ENCODE assay signal across 1 cellular context in the genomic region with DNA sequence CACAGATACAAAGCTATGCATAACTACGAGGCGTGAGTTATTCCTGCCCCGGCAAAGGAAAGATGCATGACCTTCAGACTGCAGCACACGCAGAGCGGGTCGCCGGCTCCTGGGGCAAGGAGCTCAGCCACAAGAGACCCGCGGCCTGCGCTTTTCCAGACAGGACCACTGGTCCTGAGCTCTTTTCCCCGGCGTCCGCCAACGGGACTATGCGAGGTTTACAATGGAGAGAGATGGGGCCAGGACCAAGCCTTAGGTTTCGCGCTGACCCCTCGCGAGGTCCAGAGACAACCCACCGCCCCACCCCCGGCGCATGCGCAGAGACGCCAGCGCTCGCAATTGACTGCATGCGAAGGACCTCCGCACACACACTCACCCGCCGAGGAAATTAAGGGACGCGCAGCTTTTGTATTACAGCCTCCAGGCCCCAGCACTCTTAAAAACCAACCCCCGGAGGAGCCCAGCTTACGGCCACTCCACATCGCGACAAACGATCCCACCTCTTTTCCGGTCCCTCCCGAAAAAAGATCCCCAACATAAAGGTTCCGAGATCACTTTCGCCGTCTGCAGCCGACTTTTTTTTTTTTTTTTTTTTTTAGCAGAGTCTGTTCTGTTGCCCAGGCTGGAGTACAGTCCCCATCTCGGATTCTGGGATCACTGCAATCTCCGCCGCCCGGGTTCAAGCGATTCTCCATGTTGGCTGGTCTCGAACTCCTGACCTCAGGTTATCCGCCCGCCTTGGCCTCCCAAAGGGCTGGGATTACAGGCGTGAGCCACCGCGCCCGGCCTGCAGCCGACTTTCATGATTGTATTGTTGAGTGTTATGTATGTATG.
TF ChIP-seq lines count a peak whose summit lies in the region.

A gene with protein sequence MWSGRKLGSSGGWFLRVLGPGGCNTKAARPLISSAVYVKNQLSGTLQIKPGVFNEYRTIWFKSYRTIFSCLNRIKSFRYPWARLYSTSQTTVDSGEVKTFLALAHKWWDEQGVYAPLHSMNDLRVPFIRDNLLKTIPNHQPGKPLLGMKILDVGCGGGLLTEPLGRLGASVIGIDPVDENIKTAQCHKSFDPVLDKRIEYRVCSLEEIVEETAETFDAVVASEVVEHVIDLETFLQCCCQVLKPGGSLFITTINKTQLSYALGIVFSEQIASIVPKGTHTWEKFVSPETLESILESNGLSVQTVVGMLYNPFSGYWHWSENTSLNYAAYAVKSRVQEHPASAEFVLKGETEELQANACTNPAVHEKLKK (minus strand): TSS at position 498 of the 834 bp plus-strand sequence. CDS start 16 bp downstream, at position 482.

TF ChIP-seq in K562, 482 proteins besides CTCF, POLR2A, EP300 and RAD21 (continued from another document and continues in another):
- no peak for TF ChIP-seq BRF2 (IDR thresholded peaks at IDR 0.05; ENCODE audit: borderline replicate concordance, insufficient read depth, insufficient read length)
- TF ChIP-seq RHOXF2B (CRISPR knock-in tag; conservative IDR thresholded peaks at IDR 0.05) = no peak
- TF ChIP-seq ZNF212 (CRISPR knock-in tag; IDR thresholded peaks at IDR 0.05) = no peak
- TF ChIP-seq TOE1 (IDR thresholded peaks at IDR 0.05; ENCODE audit: borderline replicate concordance) = no peak
- no peak for TF ChIP-seq TOE1 (CRISPR knock-in tag; IDR thresholded peaks at IDR 0.05; ENCODE audit: borderline replicate concordance, low read depth)
- TF ChIP-seq RBM14 (IDR thresholded peaks at IDR 0.05; ENCODE audit: borderline replicate concordance, insufficient read depth, low read depth, low read length) = no peak
- TF ChIP-seq, protein P1, sequence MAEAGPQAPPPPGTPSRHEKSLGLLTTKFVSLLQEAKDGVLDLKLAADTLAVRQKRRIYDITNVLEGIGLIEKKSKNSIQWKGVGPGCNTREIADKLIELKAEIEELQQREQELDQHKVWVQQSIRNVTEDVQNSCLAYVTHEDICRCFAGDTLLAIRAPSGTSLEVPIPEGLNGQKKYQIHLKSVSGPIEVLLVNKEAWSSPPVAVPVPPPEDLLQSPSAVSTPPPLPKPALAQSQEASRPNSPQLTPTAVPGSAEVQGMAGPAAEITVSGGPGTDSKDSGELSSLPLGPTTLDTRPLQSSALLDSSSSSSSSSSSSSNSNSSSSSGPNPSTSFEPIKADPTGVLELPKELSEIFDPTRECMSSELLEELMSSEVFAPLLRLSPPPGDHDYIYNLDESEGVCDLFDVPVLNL (CRISPR knock-in tag; IDR thresholded peaks at IDR 0.05; ENCODE audit: low read depth) = no peak
- TF ChIP-seq ZNF551 (CRISPR knock-in tag; IDR thresholded peaks at IDR 0.05) = no peak
- peak; percentile 89 for TF ChIP-seq HLTF (IDR thresholded peaks at IDR 0.05)
- no peak for TF ChIP-seq ZSCAN29 (IDR thresholded peaks at IDR 0.05)
- 0 out of 2 replicates have a peak, but pooled peaks have one; percentile 46 for TF ChIP-seq SMARCA5 (IDR thresholded peaks at IDR 0.05)
- no peak for TF ChIP-seq HDAC8 (tag; IDR thresholded peaks at IDR 0.05)
- TF ChIP-seq SMAD2 (IDR thresholded peaks at IDR 0.05; ENCODE audit: low read depth, low read length) = no peak
- no peak for TF ChIP-seq PHB2 (IDR thresholded peaks at IDR 0.05; ENCODE audit: low read depth)
- no peak for TF ChIP-seq BRF1 (IDR thresholded peaks at IDR 0.05; ENCODE audit: borderline replicate concordance, extremely low read depth, insufficient read length)
- TF ChIP-seq EWSR1 (IDR thresholded peaks at IDR 0.05; ENCODE audit: borderline replicate concordance, low read depth, partially characterized antibody) = no peak
- no peak for TF ChIP-seq ZNF134 (CRISPR knock-in tag; conservative IDR thresholded peaks at IDR 0.05)
- TF ChIP-seq, protein P2, sequence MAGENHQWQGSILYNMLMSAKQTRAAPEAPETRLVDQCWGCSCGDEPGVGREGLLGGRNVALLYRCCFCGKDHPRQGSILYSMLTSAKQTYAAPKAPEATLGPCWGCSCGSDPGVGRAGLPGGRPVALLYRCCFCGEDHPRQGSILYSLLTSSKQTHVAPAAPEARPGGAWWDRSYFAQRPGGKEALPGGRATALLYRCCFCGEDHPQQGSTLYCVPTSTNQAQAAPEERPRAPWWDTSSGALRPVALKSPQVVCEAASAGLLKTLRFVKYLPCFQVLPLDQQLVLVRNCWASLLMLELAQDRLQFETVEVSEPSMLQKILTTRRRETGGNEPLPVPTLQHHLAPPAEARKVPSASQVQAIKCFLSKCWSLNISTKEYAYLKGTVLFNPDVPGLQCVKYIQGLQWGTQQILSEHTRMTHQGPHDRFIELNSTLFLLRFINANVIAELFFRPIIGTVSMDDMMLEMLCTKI (IDR thresholded peaks at IDR 0.05; ENCODE audit: partially characterized antibody) = no peak
- TF ChIP-seq ZNF133 (CRISPR knock-in tag; IDR thresholded peaks at IDR 0.05) = no peak
- TF ChIP-seq, protein P3, sequence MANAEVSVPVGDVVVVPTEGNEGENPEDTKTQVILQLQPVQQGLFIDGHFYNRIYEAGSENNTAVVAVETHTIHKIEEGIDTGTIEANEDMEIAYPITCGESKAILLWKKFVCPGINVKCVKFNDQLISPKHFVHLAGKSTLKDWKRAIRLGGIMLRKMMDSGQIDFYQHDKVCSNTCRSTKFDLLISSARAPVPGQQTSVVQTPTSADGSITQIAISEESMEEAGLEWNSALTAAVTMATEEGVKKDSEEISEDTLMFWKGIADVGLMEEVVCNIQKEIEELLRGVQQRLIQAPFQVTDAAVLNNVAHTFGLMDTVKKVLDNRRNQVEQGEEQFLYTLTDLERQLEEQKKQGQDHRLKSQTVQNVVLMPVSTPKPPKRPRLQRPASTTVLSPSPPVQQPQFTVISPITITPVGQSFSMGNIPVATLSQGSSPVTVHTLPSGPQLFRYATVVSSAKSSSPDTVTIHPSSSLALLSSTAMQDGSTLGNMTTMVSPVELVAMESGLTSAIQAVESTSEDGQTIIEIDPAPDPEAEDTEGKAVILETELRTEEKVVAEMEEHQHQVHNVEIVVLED (CRISPR knock-in tag; IDR thresholded peaks at IDR 0.05) = no peak
- TF ChIP-seq FOXA1 (IDR thresholded peaks at IDR 0.05; ENCODE audit: borderline replicate concordance) = no peak
- TF ChIP-seq MCM3 (IDR thresholded peaks at IDR 0.05) = no peak
- TF ChIP-seq ZNF76 (CRISPR knock-in tag; IDR thresholded peaks at IDR 0.05; ENCODE audit: borderline replicate concordance) = no peak
- TF ChIP-seq ZNF12 (CRISPR knock-in tag; IDR thresholded peaks at IDR 0.05) = no peak
- TF ChIP-seq HNRNPK (IDR thresholded peaks at IDR 0.05; ENCODE audit: low read depth, low read length, poor library complexity, severe bottlenecking) = no peak
- TF ChIP-seq ESRRB (CRISPR knock-in tag; IDR thresholded peaks at IDR 0.05; ENCODE audit: borderline replicate concordance) = no peak
- TF ChIP-seq CREB5 (CRISPR knock-in tag; IDR thresholded peaks at IDR 0.05) = no peak
- TF ChIP-seq CHAMP1 (IDR thresholded peaks at IDR 0.05) = peak; percentile 75; the same call in 1 of the 2 replicates
- no peak for TF ChIP-seq STAT5B (CRISPR knock-in tag; IDR thresholded peaks at IDR 0.05)
- no peak for TF ChIP-seq POLR3G (IDR thresholded peaks at IDR 0.05; ENCODE audit: extremely low read depth, insufficient read length, insufficient replicate concordance)
- no peak for TF ChIP-seq POLR3A (IDR thresholded peaks at IDR 0.05; ENCODE audit: borderline replicate concordance, extremely low read depth, insufficient read depth, insufficient read length)
- no peak for TF ChIP-seq FOXP1 (CRISPR knock-in tag; IDR thresholded peaks at IDR 0.05)
- TF ChIP-seq IFI16 (CRISPR knock-in tag; IDR thresholded peaks at IDR 0.05) = no peak
- TF ChIP-seq, protein P4, sequence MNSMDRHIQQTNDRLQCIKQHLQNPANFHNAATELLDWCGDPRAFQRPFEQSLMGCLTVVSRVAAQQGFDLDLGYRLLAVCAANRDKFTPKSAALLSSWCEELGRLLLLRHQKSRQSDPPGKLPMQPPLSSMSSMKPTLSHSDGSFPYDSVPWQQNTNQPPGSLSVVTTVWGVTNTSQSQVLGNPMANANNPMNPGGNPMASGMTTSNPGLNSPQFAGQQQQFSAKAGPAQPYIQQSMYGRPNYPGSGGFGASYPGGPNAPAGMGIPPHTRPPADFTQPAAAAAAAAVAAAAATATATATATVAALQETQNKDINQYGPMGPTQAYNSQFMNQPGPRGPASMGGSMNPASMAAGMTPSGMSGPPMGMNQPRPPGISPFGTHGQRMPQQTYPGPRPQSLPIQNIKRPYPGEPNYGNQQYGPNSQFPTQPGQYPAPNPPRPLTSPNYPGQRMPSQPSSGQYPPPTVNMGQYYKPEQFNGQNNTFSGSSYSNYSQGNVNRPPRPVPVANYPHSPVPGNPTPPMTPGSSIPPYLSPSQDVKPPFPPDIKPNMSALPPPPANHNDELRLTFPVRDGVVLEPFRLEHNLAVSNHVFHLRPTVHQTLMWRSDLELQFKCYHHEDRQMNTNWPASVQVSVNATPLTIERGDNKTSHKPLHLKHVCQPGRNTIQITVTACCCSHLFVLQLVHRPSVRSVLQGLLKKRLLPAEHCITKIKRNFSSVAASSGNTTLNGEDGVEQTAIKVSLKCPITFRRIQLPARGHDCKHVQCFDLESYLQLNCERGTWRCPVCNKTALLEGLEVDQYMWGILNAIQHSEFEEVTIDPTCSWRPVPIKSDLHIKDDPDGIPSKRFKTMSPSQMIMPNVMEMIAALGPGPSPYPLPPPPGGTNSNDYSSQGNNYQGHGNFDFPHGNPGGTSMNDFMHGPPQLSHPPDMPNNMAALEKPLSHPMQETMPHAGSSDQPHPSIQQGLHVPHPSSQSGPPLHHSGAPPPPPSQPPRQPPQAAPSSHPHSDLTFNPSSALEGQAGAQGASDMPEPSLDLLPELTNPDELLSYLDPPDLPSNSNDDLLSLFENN (IDR thresholded peaks at IDR 0.05; ENCODE audit: low read depth in 2 of 2, low read length in 2 of 2) = no peak
- no peak for TF ChIP-seq SFPQ (IDR thresholded peaks at IDR 0.05; ENCODE audit: low read depth, low read length)
- TF ChIP-seq HNRNPL (IDR thresholded peaks at IDR 0.05; ENCODE audit: low read depth, low read length) = no peak
- no peak for TF ChIP-seq HMGN3 (IDR thresholded peaks at IDR 0.05; ENCODE audit: borderline replicate concordance, extremely low read depth, insufficient read length, low read depth, low read length)
